ENCODE assay signal across 8 cellular contexts in genomic region chr3:45224824-45225464, GRCh38. TPM values are rescaled to one million over a fixed set of nuclear protein-coding genes. Genes with fewer than 3 reads are reported as not detected.
DNase-seq lines count a peak whose midpoint lies in the region; ATAC-seq and TF ChIP-seq lines count a peak whose summit lies in the region.

No MANE protein-coding gene starts in this region.

- H3K9me3 Mint-ChIP-seq in activated naive CD4-positive, alpha-beta T cell treated with anti-CD3 and anti-CD28 coated beads for 36 hours = no peaks in the 10 kb centered on the region

- no peaks in the 10 kb centered on the region for H3K9me2 ChIP-seq in neural cell (ENCODE audit: insufficient read depth, low read length)

- H3K4me2 ChIP-seq in neural cell (ENCODE audit: low read length) = peak overlapping the region; percentile 70

- no peak overlapping the region for H3K27ac Mint-ChIP-seq in activated naive CD4-positive, alpha-beta T cell treated with anti-CD3 and anti-CD28 coated beads for 36 hours

- peak; percentile 73 for TF ChIP-seq RAD21 in neural cell (conservative IDR thresholded peaks at IDR 0.05)

- DNase-seq in stimulated activated CD4-positive, alpha-beta T cell treated with anti-CD3 and anti-CD28 coated beads, Interleukin-1b, Interleukin-23, amount 100 ng/mL, for 48 hours = peak; percentile 18
- DNase-seq in stimulated activated CD4-positive, alpha-beta T cell treated with anti-CD3 and anti-CD28 coated beads, Interleukin-4, amount 100 ng/mL, for 24 hours = no peak
- peak; percentile 35 for DNase-seq in NCI-H526 treated with DMSO at 0.1 percent for 48 hours (lab: John Stamatoyannopoulos, UW)
- DNase-seq in activated naive CD4-positive, alpha-beta T cell treated with anti-CD3 and anti-CD28 coated beads for 36 hours = peak; percentile 57

- no peak overlapping the region for H2AFZ ChIP-seq in neural cell (ENCODE audit: low read depth, low read length)

- TF ChIP-seq CTCF in gastroesophageal sphincter (IDR thresholded peaks at IDR 0.05) = peak in 3 of 4 experiments; percentile 42 to 69 (median 59)
- peak; percentile 65 for TF ChIP-seq CTCF in neural cell (IDR thresholded peaks at IDR 0.05; ENCODE audit: poor library complexity, severe bottlenecking)

- no peak for TF ChIP-seq POLR2A in gastroesophageal sphincter (IDR thresholded peaks at IDR 0.05)

- WGBS in gastroesophageal sphincter (ENCODE audit: low coverage in 1 of 2), 2 donors = 4% methylated on average over 10 to 36 of the region's 62 CpGs

- H3K4me1 ChIP-seq in gastroesophageal sphincter = peaks cover 0 to 25% (median 3%) of the 10 kb centered on the region in 3 donors

- H3K36me3 ChIP-seq in gastroesophageal sphincter = no peaks in the 10 kb centered on the region
- no peaks in the 10 kb centered on the region for H3K36me3 ChIP-seq in neural cell (ENCODE audit: insufficient read depth, low read length)

- no peaks in the 10 kb centered on the region for H4K20me1 ChIP-seq in neural cell (ENCODE audit: insufficient read depth)

- ATAC-seq in HG02763 (IDR thresholded peaks at IDR 0.05; ENCODE audit: unreplicated experiment) (peak; percentile 7), gastroesophageal sphincter (peak; percentile 56), HG03159 (IDR thresholded peaks at IDR 0.05; ENCODE audit: unreplicated experiment) (no peak)

- peaks cover 42% of the 10 kb centered on the region for H3K27me3 ChIP-seq in gastroesophageal sphincter
- peaks cover 13% of the 10 kb centered on the region for H3K27me3 ChIP-seq in neural cell (ENCODE audit: insufficient read depth, low read depth, low read length)

- H3K9me3 ChIP-seq in gastroesophageal sphincter (no peaks in the 10 kb centered on the region), neural cell (ENCODE audit: low read length) (no peaks in the 10 kb centered on the region)

- intact Hi-C loops in activated naive CD4-positive, alpha-beta T cell treated with anti-CD3 and anti-CD28 coated beads for 36 hours (cut with micrococcal nuclease) = loop anchor here (2.0 to 5.0 kb wide), 2 partner anchors 274 to 442 kb away; no protein-coding TSS in a partner anchor

- CTCF ChIA-PET in activated naive CD4-positive, alpha-beta T cell treated with anti-CD3 and anti-CD28 coated beads for 36 hours (lab: Charles Lee) = interaction anchor here (0.6 to 1.3 kb wide), 5 partner anchors 12 to 432 kb away, joined by 3 to 5 read pairs (median 3); no protein-coding TSS in a partner anchor

- TF ChIP-seq EP300 in gastroesophageal sphincter (IDR thresholded peaks at IDR 0.05) = no peak
- TF ChIP-seq EP300 in neural cell (conservative IDR thresholded peaks at IDR 0.05; ENCODE audit: poor library complexity, severe bottlenecking) = no peak

- no peaks in the 10 kb centered on the region for H3K36me3 Mint-ChIP-seq in activated naive CD4-positive, alpha-beta T cell treated with anti-CD3 and anti-CD28 coated beads for 36 hours (ENCODE audit: low read depth)

- peaks cover 64% of the 10 kb centered on the region for H3K27me3 Mint-ChIP-seq in activated naive CD4-positive, alpha-beta T cell treated with anti-CD3 and anti-CD28 coated beads for 36 hours (ENCODE audit: low read depth)

- H3K4me1 Mint-ChIP-seq in activated naive CD4-positive, alpha-beta T cell treated with anti-CD3 and anti-CD28 coated beads for 36 hours (ENCODE audit: low read depth) = peaks cover 10% of the 10 kb centered on the region

- peak overlapping the region; percentile 45 to 67 for H3K4me3 ChIP-seq in gastroesophageal sphincter
- peak overlapping the region; percentile 66 for H3K4me3 ChIP-seq in neural cell (ENCODE audit: low read length)

- peak overlapping the region; percentile 59 for H3K9ac ChIP-seq in neural cell (ENCODE audit: low read length)

- peak overlapping the region; percentile 71 for H3K4me3 Mint-ChIP-seq in activated naive CD4-positive, alpha-beta T cell treated with anti-CD3 and anti-CD28 coated beads for 36 hours

- no peak overlapping the region for H3K27ac ChIP-seq in gastroesophageal sphincter
- no peak overlapping the region for H3K27ac ChIP-seq in neural cell (ENCODE audit: low read length)

- no peaks in the 10 kb centered on the region for H3K79me2 ChIP-seq in neural cell (replicated peaks; ENCODE audit: insufficient read depth, low read length)

- no peaks in the 10 kb centered on the region for H3F3A ChIP-seq in neural cell (ENCODE audit: insufficient read depth, low read length, poor library complexity, severe bottlenecking)

TF ChIP-seq in neural cell, 6 proteins besides CTCF, POLR2A, EP300 and RAD21:
- TF ChIP-seq POLR2AphosphoS5 (IDR thresholded peaks at IDR 0.05) = no peak
- peak; percentile 59 for TF ChIP-seq SMC3 (conservative IDR thresholded peaks at IDR 0.05; ENCODE audit: poor library complexity)

RNA-seq across cellular contexts. Expression of gene TMEM158, which starts 1.1 kb away (rescaled TPM):
- total RNA-seq in activated naive CD4-positive, alpha-beta T cell treated with anti-CD3 and anti-CD28 coated beads for 36 hours = not detected
- 1 to 10 TPM; 3.1 to 8.5 (median 5.3) TPM for total RNA-seq in gastroesophageal sphincter
- 7.9 and 11.1 TPM in 2 replicates for polyA plus RNA-seq in neural cell
- polyA minus RNA-seq in neural cell = 4.7 and 6.8 TPM in 2 replicates
